Comparison of ENCODE assay signal across 11 cellular contexts in the genomic region with DNA sequence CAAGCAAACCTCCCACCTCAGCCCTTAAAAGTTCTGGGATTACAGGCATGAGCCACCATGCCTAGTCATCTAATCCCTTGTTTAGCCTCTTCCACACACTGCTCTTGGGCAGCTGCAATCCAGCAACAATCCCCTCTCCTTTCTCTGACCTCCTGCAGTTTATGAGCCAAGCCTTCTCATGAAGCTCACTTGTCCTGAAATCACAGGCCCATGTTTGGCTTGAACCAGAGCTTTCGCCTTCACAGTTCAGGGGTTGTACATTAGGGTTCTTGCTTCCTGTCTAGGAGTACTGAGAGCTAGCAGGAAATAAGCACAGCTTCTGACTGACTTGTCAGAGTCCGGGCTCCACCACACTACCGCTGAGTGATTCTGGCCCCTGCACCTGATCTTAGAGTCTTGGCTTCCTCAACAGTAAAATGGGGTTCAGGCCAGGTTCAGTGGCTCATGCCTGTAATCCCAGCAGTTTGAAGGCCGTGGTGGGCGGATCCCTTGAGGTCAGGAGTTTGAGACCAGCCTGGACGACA. TPM values are rescaled to one million over a fixed set of nuclear protein-coding genes. Genes with fewer than 3 reads are reported as not detected.
DNase-seq lines count a peak whose midpoint lies in the region; ATAC-seq, FAIRE-seq and TF ChIP-seq lines count a peak whose summit lies in the region.
"Had no signal": no experiment of that assay in that cellular context is flagged by ENCODE, and none has a peak within 500 bp of the region (broad histone marks: within the 10 kb centered on the region; RNA-seq: fewer than 3 reads in every experiment).

No MANE protein-coding gene starts in this region.

- no peak overlapping the region for H3K4me3 ChIP-seq in pancreas
- H3K4me3 ChIP-seq: cardiac muscle cell had no signal

- H3K27me3 ChIP-seq in pancreas, result no peaks in the 10 kb centered on the region
- H3K27me3 ChIP-seq: cardiac muscle cell had no signal

- intact Hi-C loops in pancreas (cut with DNase I), result no loop called here

- H3K9me3 Mint-ChIP-seq in activated CD8-positive, alpha-beta T cell treated with anti-CD3 and anti-CD28 coated beads, Interleukin-2, amount 10 ng/mL, durations not matched to agents 7 days and 5 days (ENCODE audit: insufficient read depth), result no peaks in the 10 kb centered on the region

- peaks cover 16% of the 10 kb centered on the region for H3K4me1 Mint-ChIP-seq in activated CD8-positive, alpha-beta T cell treated with anti-CD3 and anti-CD28 coated beads, Interleukin-2, amount 10 ng/mL, durations not matched to agents 7 days and 5 days (ENCODE audit: low read depth)

- no peak for FAIRE-seq in pancreas (lab: Jason Lieb, UNC)

- H3K9me3 ChIP-seq in pancreas, result no peaks in the 10 kb centered on the region

- H3K27me3 Mint-ChIP-seq in activated CD8-positive, alpha-beta T cell treated with anti-CD3 and anti-CD28 coated beads, Interleukin-2, amount 10 ng/mL, durations not matched to agents 7 days and 5 days (ENCODE audit: low read depth), result no peaks in the 10 kb centered on the region

- no peaks in the 10 kb centered on the region for H3K36me3 ChIP-seq in pancreas
- H3K36me3 ChIP-seq: cardiac muscle cell had no signal

- CTCF ChIA-PET in activated CD8-positive, alpha-beta T cell treated with anti-CD3 and anti-CD28 coated beads, Interleukin-2, amount 10 ng/mL, durations not matched to agents 7 days and 5 days (lab: Charles Lee), result interaction anchor here (0.6 to 3.5 kb wide), 15 partner anchors 9 to 144 kb away, joined by 3 to 32 read pairs (median 4); a partner anchor contains a TSS

- H3K4me1 ChIP-seq in pancreas, result no peaks in the 10 kb centered on the region
- H3K4me1 ChIP-seq: parathyroid adenoma had no signal

- 83 to 87% methylated on average over 6 of the region's 6 CpGs for WGBS in pancreas, 2 donors

- POLR2A ChIA-PET in activated CD8-positive, alpha-beta T cell treated with anti-CD3 and anti-CD28 coated beads, Interleukin-2, amount 10 ng/mL, durations not matched to agents 7 days and 5 days (lab: Charles Lee), result interaction anchor here (0.6 to 1.7 kb wide), 14 partner anchors 9 to 750 kb away, joined by 3 to 11 read pairs (median 5); a partner anchor contains a TSS

- TF ChIP-seq CTCF in pancreas (IDR thresholded peaks at IDR 0.05), result no peak

- DNase-seq in GM19238 (ENCODE audit: insufficient read length, low spot score) (peak; percentile 80), pancreas (no peak), iPS-NIHi7 (ENCODE audit: extremely low spot score) (no peak), NCI-H446 (lab: John Stamatoyannopoulos, UW) (no peak), EL (no peak)
- peak; percentile 76 for DNase-seq in activated CD8-positive, alpha-beta T cell treated with anti-CD3 and anti-CD28 coated beads, Interleukin-2, amount 10 ng/mL, durations not matched to agents 7 days and 5 days
- peak; percentile 21 to 22 for DNase-seq in stimulated activated CD4-positive, alpha-beta T cell treated with anti-CD3 and anti-CD28 coated beads, Interleukin-15, amount 100 ng/mL, for 48 hours (ENCODE audit: low read depth in 2 of 2)

- ATAC-seq in HG03045 (IDR thresholded peaks at IDR 0.05; ENCODE audit: unreplicated experiment) (peak; percentile 57), pancreas (no peak)
- peak; percentile 99 for ATAC-seq in activated CD8-positive, alpha-beta T cell treated with anti-CD3 and anti-CD28 coated beads, Interleukin-2, amount 10 ng/mL, durations not matched to agents 7 days and 5 days

- no peak overlapping the region for H3K4me3 Mint-ChIP-seq in activated CD8-positive, alpha-beta T cell treated with anti-CD3 and anti-CD28 coated beads, Interleukin-2, amount 10 ng/mL, durations not matched to agents 7 days and 5 days

- peak overlapping the region; percentile 97 for H3K27ac Mint-ChIP-seq in activated CD8-positive, alpha-beta T cell treated with anti-CD3 and anti-CD28 coated beads, Interleukin-2, amount 10 ng/mL, durations not matched to agents 7 days and 5 days

- no peaks in the 10 kb centered on the region for H3K36me3 Mint-ChIP-seq in activated CD8-positive, alpha-beta T cell treated with anti-CD3 and anti-CD28 coated beads, Interleukin-2, amount 10 ng/mL, durations not matched to agents 7 days and 5 days (ENCODE audit: low read depth)

- H3K27ac ChIP-seq in pancreas, result no peak overlapping the region
- H3K27ac ChIP-seq: cardiac muscle cell, KMS-11, parathyroid adenoma had no signal

RNA-seq across cellular contexts. Expression of a gene that starts 16.3 kb away (rescaled TPM):
- total RNA-seq in activated CD8-positive, alpha-beta T cell treated with anti-CD3 and anti-CD28 coated beads, Interleukin-2, amount 10 ng/mL, durations not matched to agents 7 days and 5 days, result 10 to 100 TPM; 46.3 to 50.7 TPM
- total RNA-seq in pancreas, result 10 to 100 TPM; 11.7 to 21.7 (median 15.5) TPM
- polyA plus RNA-seq in pancreas, result 10 to 100 TPM; 33.4 to 36.8 TPM

RNA-seq across cellular contexts. Expression of a gene that starts 26.4 kb away (rescaled TPM):
- total RNA-seq in activated CD8-positive, alpha-beta T cell treated with anti-CD3 and anti-CD28 coated beads, Interleukin-2, amount 10 ng/mL, durations not matched to agents 7 days and 5 days, result 100 to 1,000 TPM; 197 to 198 TPM
- total RNA-seq in pancreas, result 10 to 100 TPM; 32.1 to 65.2 (median 35.6) TPM
- 10 to 100 TPM; 37.4 to 43.9 TPM for polyA plus RNA-seq in pancreas

RNA-seq across cellular contexts. Expression of a gene that starts 28.5 kb away (rescaled TPM):
- 10 to 100 TPM; 15.4 to 17.1 TPM for total RNA-seq in activated CD8-positive, alpha-beta T cell treated with anti-CD3 and anti-CD28 coated beads, Interleukin-2, amount 10 ng/mL, durations not matched to agents 7 days and 5 days
- 10 to 100 TPM in 1 of 6 donors, 1 to 10 TPM in 5; 5.5 to 15.6 (median 8.9) TPM for total RNA-seq in pancreas
- 1 to 10 TPM; 6.6 to 7.4 TPM for polyA plus RNA-seq in pancreas

RNA-seq across cellular contexts. Expression of a gene that starts 31.8 kb away (rescaled TPM):
- total RNA-seq in activated CD8-positive, alpha-beta T cell treated with anti-CD3 and anti-CD28 coated beads, Interleukin-2, amount 10 ng/mL, durations not matched to agents 7 days and 5 days, result 10 to 100 TPM; 29.2 to 29.3 TPM
- 1 to 10 TPM; 2.6 to 6.1 (median 4.5) TPM for total RNA-seq in pancreas
- 1 to 10 TPM; 8.6 to 9.8 TPM for polyA plus RNA-seq in pancreas

Comparison
In these comparisons a context has a peak if more than half of its experiments do, and no peak if none do; other contexts are left out.
1. DNase-seq: peak in GM19238 (single experiment), activated CD8-positive, alpha-beta T cell treated with anti-CD3 and anti-CD28 coated beads, Interleukin-2, amount 10 ng/mL, durations not matched to agents 7 days and 5 days (single experiment) and stimulated activated CD4-positive, alpha-beta T cell treated with anti-CD3 and anti-CD28 coated beads, Interleukin-15, amount 100 ng/mL, for 48 hours (2 of 2); none in pancreas (0 of 6), iPS-NIHi7 (single experiment), NCI-H446 (0 of 2) and EL (single experiment).
2. ATAC-seq: peak in HG03045 (single experiment) and activated CD8-positive, alpha-beta T cell treated with anti-CD3 and anti-CD28 coated beads, Interleukin-2, amount 10 ng/mL, durations not matched to agents 7 days and 5 days (single experiment); none in pancreas (0 of 4).